In the genomic region with DNA sequence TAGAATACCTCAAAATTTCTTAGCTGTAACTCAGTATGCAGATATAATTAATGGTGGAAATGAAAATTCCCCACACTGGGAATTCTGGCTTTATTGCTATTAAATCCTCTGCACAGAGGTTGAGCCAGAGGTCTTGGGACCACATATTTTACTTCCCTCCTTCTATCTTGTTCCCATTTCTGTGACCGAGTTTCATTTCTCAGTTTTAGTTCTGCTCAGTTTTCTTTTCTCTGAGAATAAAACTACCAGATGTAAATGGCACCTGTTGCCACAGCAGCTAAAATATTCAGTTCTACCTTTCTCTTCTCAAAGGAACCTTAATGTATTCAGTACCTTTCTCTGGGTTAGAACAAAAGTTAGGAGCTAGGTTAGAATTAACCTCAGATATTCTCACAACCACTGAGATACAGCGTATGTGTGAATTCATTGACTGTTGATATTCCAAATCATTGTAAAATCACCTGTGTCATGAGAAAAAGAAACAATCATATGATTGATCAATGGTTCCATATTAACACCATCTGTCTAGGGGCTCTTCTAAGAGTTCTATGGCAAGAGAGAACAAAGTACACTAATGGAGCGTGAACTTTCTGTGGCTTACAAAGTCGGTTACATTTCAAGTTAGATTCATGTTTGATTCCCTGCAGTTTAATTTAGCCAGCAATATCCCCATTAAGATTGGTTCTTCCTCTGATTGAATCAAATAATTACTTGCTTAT, we compare ENCODE assay signal across 12 cellular contexts.
DNase-seq lines count a peak whose midpoint lies in the region; ATAC-seq and TF ChIP-seq lines count a peak whose summit lies in the region.
"Had no signal": no experiment of that assay in that cellular context is flagged by ENCODE, and none has a peak within 500 bp of the region (broad histone marks: within the 10 kb centered on the region; RNA-seq: fewer than 3 reads in every experiment).

No MANE protein-coding gene starts in this region.

- TF ChIP-seq CTCF in DOHH2 (IDR thresholded peaks at IDR 0.05; ENCODE audit: low read depth, low read length, poor library complexity, severe bottlenecking) (no peak), psoas muscle (IDR thresholded peaks at IDR 0.05) (no peak)

- 0 out of 2 replicates have a peak, but pooled peaks cover 2% of the 10 kb centered on the region for H3F3A ChIP-seq in DOHH2 (ENCODE audit: control insufficient read depth, insufficient read depth)

- no peaks in the 10 kb centered on the region for H3K79me2 ChIP-seq in DOHH2 (ENCODE audit: control insufficient read depth, low read length)

- 57% methylated on average over 4 of the region's 4 CpGs for WGBS in psoas muscle, 3 donors
- 86 to 87% methylated on average over 4 of the region's 4 CpGs for WGBS in aorta, 2 donors

- peak; percentile 97 for ATAC-seq in GM19324 (IDR thresholded peaks at IDR 0.05; ENCODE audit: low FRiP score, unreplicated experiment)
- ATAC-seq in HG02759 (IDR thresholded peaks at IDR 0.05; ENCODE audit: unreplicated experiment): peak; percentile 92
- ATAC-seq in HG03460 (IDR thresholded peaks at IDR 0.05; ENCODE audit: unreplicated experiment): peak; percentile 97
- no peak for ATAC-seq in left lobe of liver
- ATAC-seq in psoas muscle: no peak
- no peak for ATAC-seq in aorta (ENCODE audit: low FRiP score)
- ATAC-seq: effector memory CD8-positive, alpha-beta T cell; HepG2 had no signal

- H3K4me2 ChIP-seq in DOHH2 (ENCODE audit: low read length): peak overlapping the region; percentile 62
- H3K4me2 ChIP-seq: SK-N-SH had no signal

- no peaks in the 10 kb centered on the region for H4K20me1 ChIP-seq in DOHH2 (ENCODE audit: control insufficient read depth, insufficient read depth, low read depth, low read length)

- no peaks in the 10 kb centered on the region for H3K27me3 ChIP-seq in DOHH2 (ENCODE audit: control insufficient read depth, low read length)
- H3K27me3 ChIP-seq in psoas muscle (ENCODE audit: insufficient read depth in 3 of 3, low read length in 2 of 3): peaks cover 0 to 2% (median 0%) of the 10 kb centered on the region in 3 donors
- H3K27me3 ChIP-seq in aorta (ENCODE audit: control insufficient read depth in 1 of 2, insufficient read depth in 2 of 2, low read length in 1 of 2): no peaks in the 10 kb centered on the region

- H3K27ac ChIP-seq in DOHH2 (ENCODE audit: low read depth, low read length) (peak overlapping the region; percentile 55), psoas muscle (no peak overlapping the region), aorta (ENCODE audit: low read depth in 1 of 2, low read length in 2 of 2) (no peak overlapping the region)

- H3K4me3 ChIP-seq in DOHH2 (ENCODE audit: low read length): peak overlapping the region; percentile 40
- H3K4me3 ChIP-seq in psoas muscle: no peak overlapping the region
- H3K4me3 ChIP-seq in aorta (ENCODE audit: low read length in 2 of 2): no peak overlapping the region

- no peaks in the 10 kb centered on the region for H3K36me3 ChIP-seq in DOHH2 (ENCODE audit: control insufficient read depth, low read length)
- H3K36me3 ChIP-seq in psoas muscle (ENCODE audit: insufficient read depth in 1 of 2, low read depth in 1 of 2): no peaks in the 10 kb centered on the region
- no peaks in the 10 kb centered on the region for H3K36me3 ChIP-seq in aorta (ENCODE audit: control insufficient read depth in 1 of 2, insufficient read depth in 2 of 2, low read length in 1 of 2)

- intact Hi-C loops in psoas muscle (cut with DNase I) (loop anchor here in 1 of 2 donors (5.0 kb wide), 1 partner anchor 607 kb away; no protein-coding TSS in a partner anchor), aorta (cut with DNase I) (no loop called here)

- no peak for DNase-seq in NCI-H146 treated with DMSO at 0.1 percent for 48 hours (lab: John Stamatoyannopoulos, UW; ENCODE audit: unreplicated experiment)
- DNase-seq in left lobe of liver (ENCODE audit: low spot score): no peak
- DNase-seq in psoas muscle: no peak
- DNase-seq in aorta: no peak
- DNase-seq: effector memory CD8-positive, alpha-beta T cell; SK-N-SH; stimulated activated CD8-positive, alpha-beta memory T cell treated with anti-CD3 and anti-CD28 coated beads, Interleukin-4, amount 100 ng/mL, for 48 hours had no signal

- H3K9me2 ChIP-seq in DOHH2 (replicated peaks; ENCODE audit: control insufficient read depth, low read length): no peaks in the 10 kb centered on the region
- H3K9me2 ChIP-seq: SK-N-SH had no signal

- H3K9me3 ChIP-seq in DOHH2 (ENCODE audit: control insufficient read depth, insufficient read depth, low read length): no peaks in the 10 kb centered on the region
- no peaks in the 10 kb centered on the region for H3K9me3 ChIP-seq in psoas muscle
- H3K9me3 ChIP-seq in aorta (ENCODE audit: control insufficient read depth, low read length): peaks cover 1% of the 10 kb centered on the region

- H3K4me1 ChIP-seq in DOHH2 (ENCODE audit: control insufficient read depth, low read length) (peaks cover 19% of the 10 kb centered on the region), psoas muscle (no peaks in the 10 kb centered on the region), aorta (ENCODE audit: control insufficient read depth in 1 of 2, insufficient read depth in 2 of 2, low read length in 2 of 2) (no peaks in the 10 kb centered on the region)

Comparison
In these comparisons a context has a peak if more than half of its experiments do, and no peak if none do; other contexts are left out.
1. ATAC-seq: peak in GM19324 (single experiment), HG02759 (single experiment) and HG03460 (single experiment); none in left lobe of liver (single experiment), psoas muscle (0 of 4) and aorta (single experiment).